Comparison of ENCODE assay signal across 11 cellular contexts in genomic region chr1:44511769-44512168, GRCh38.
A peak's percentile ranks its signal among the peaks of the same experiment; 100 is the strongest.
DNase-seq lines count a peak whose midpoint lies in the region; ATAC-seq lines count a peak whose summit lies in the region.
"Had no signal": no experiment of that assay in that cellular context is flagged by ENCODE, and none has a peak within 500 bp of the region (broad histone marks: within the 10 kb centered on the region; RNA-seq: fewer than 3 reads in every experiment).

No MANE protein-coding gene starts in this region.

- peak; percentile 42 to 49 for DNase-seq in activated T-cell treated with anti-CD3 and anti-CD28 coated beads, Interleukin-2, amount 50 U/mL, for 72 hours
- no peak for DNase-seq in activated T-cell treated with anti-CD3 and anti-CD28 coated beads, Interleukin-2, amount 50 U/mL, for 24 hours
- peak; percentile 41 for DNase-seq in NCI-H2227 (lab: John Stamatoyannopoulos, UW; ENCODE audit: unreplicated experiment)
- peak; percentile 8 for DNase-seq in adipocyte (ENCODE audit: low read depth)
- DNase-seq in stimulated activated naive CD8-positive, alpha-beta T cell treated with anti-CD3 and anti-CD28 coated beads, Interleukin-15, Interleukin-2, amounts not matched to agents 100 U/mL and 50 U/mL, for 24 hours: no peak
- DNase-seq in DMS79 (lab: John Stamatoyannopoulos, UW): no peak
- no peak for DNase-seq in NCI-H345 treated with DMSO at 0.1 percent for 48 hours (lab: John Stamatoyannopoulos, UW; ENCODE audit: unreplicated experiment)
- no peak for DNase-seq in NCI-H1694 treated with DMSO at 0.1 percent for 48 hours (lab: John Stamatoyannopoulos, UW)
- DNase-seq: activated CD8-positive, alpha-beta memory T cell treated with anti-CD3 and anti-CD28 coated beads, Interleukin-2, amount 10 ng/mL, durations not matched to agents 7 days and 5 days; DMS53; NCI-H2029 treated with DMSO at 0.1 percent for 48 hours had no signal

- H3K4me3 ChIP-seq in adipocyte (ENCODE audit: low read length): no peak overlapping the region

- H3K9me3 ChIP-seq in adipocyte (ENCODE audit: control insufficient read depth, low read length): peaks cover 5% of the 10 kb centered on the region

- H3K36me3 ChIP-seq in adipocyte (ENCODE audit: control insufficient read depth, insufficient read depth, low read length, severe bottlenecking): no peaks in the 10 kb centered on the region

- peaks cover 24% of the 10 kb centered on the region for H3K4me1 Mint-ChIP-seq in activated T-cell treated with anti-CD3 and anti-CD28 coated beads, Interleukin-2, amount 50 U/mL, for 72 hours (ENCODE audit: low read depth)
- peaks cover 11% of the 10 kb centered on the region for H3K4me1 Mint-ChIP-seq in activated T-cell treated with anti-CD3 and anti-CD28 coated beads, Interleukin-2, amount 50 U/mL, for 24 hours (ENCODE audit: low read depth)

- H3K27ac Mint-ChIP-seq in activated T-cell treated with anti-CD3 and anti-CD28 coated beads, Interleukin-2, amount 50 U/mL, for 72 hours: peak overlapping the region; percentile 87
- no peak overlapping the region for H3K27ac Mint-ChIP-seq in activated T-cell treated with anti-CD3 and anti-CD28 coated beads, Interleukin-2, amount 50 U/mL, for 24 hours
- H3K27ac Mint-ChIP-seq: activated CD8-positive, alpha-beta memory T cell treated with anti-CD3 and anti-CD28 coated beads, Interleukin-2, amount 10 ng/mL, durations not matched to agents 7 days and 5 days had no signal

- peaks cover 92% of the 10 kb centered on the region for H3K27me3 ChIP-seq in adipocyte (replicated peaks; ENCODE audit: control insufficient read depth, insufficient read depth, low read length)

- H3K36me3 Mint-ChIP-seq in activated T-cell treated with anti-CD3 and anti-CD28 coated beads, Interleukin-2, amount 50 U/mL, for 72 hours (ENCODE audit: insufficient read depth in 2 of 2): no peaks in the 10 kb centered on the region
- no peaks in the 10 kb centered on the region for H3K36me3 Mint-ChIP-seq in activated T-cell treated with anti-CD3 and anti-CD28 coated beads, Interleukin-2, amount 50 U/mL, for 24 hours (ENCODE audit: low read depth)
- H3K36me3 Mint-ChIP-seq: activated CD8-positive, alpha-beta memory T cell treated with anti-CD3 and anti-CD28 coated beads, Interleukin-2, amount 10 ng/mL, durations not matched to agents 7 days and 5 days had no signal

- H3K9me3 Mint-ChIP-seq in activated T-cell treated with anti-CD3 and anti-CD28 coated beads, Interleukin-2, amount 50 U/mL, for 72 hours: no peaks in the 10 kb centered on the region
- H3K9me3 Mint-ChIP-seq in activated T-cell treated with anti-CD3 and anti-CD28 coated beads, Interleukin-2, amount 50 U/mL, for 24 hours: no peaks in the 10 kb centered on the region

- no peak overlapping the region for H3K9ac ChIP-seq in adipocyte (ENCODE audit: low read length)

- ATAC-seq in activated T-cell treated with anti-CD3 and anti-CD28 coated beads, Interleukin-2, amount 50 U/mL, for 72 hours (replicated peaks in 1 of 2): peak; percentile 89
- ATAC-seq in stimulated activated naive CD8-positive, alpha-beta T cell treated with anti-CD3 and anti-CD28 coated beads, Interleukin-15, Interleukin-2, amounts not matched to agents 100 U/mL and 50 U/mL, for 24 hours: peak; percentile 40
- ATAC-seq: activated CD8-positive, alpha-beta memory T cell treated with anti-CD3 and anti-CD28 coated beads, Interleukin-2, amount 10 ng/mL, durations not matched to agents 7 days and 5 days had no signal

- no peaks in the 10 kb centered on the region for H3K4me1 ChIP-seq in adipocyte (ENCODE audit: control insufficient read depth, insufficient read depth, low read length)

- H3K4me3 Mint-ChIP-seq in activated T-cell treated with anti-CD3 and anti-CD28 coated beads, Interleukin-2, amount 50 U/mL, for 72 hours: peak overlapping the region; percentile 27 to 31
- H3K4me3 Mint-ChIP-seq in activated T-cell treated with anti-CD3 and anti-CD28 coated beads, Interleukin-2, amount 50 U/mL, for 24 hours: no peak overlapping the region
- H3K4me3 Mint-ChIP-seq: activated CD8-positive, alpha-beta memory T cell treated with anti-CD3 and anti-CD28 coated beads, Interleukin-2, amount 10 ng/mL, durations not matched to agents 7 days and 5 days had no signal

- peaks cover 35% of the 10 kb centered on the region for H3K27me3 Mint-ChIP-seq in activated T-cell treated with anti-CD3 and anti-CD28 coated beads, Interleukin-2, amount 50 U/mL, for 72 hours (ENCODE audit: low read depth)
- H3K27me3 Mint-ChIP-seq in activated T-cell treated with anti-CD3 and anti-CD28 coated beads, Interleukin-2, amount 50 U/mL, for 24 hours: peaks cover 40% of the 10 kb centered on the region

Comparison
In these comparisons a context has a peak if more than half of its experiments do, and no peak if none do; other contexts are left out.
1. DNase-seq: peak in activated T-cell treated with anti-CD3 and anti-CD28 coated beads, Interleukin-2, amount 50 U/mL, for 72 hours (2 of 2), NCI-H2227 (single experiment) and adipocyte (single experiment); none in activated T-cell treated with anti-CD3 and anti-CD28 coated beads, Interleukin-2, amount 50 U/mL, for 24 hours (single experiment), stimulated activated naive CD8-positive, alpha-beta T cell treated with anti-CD3 and anti-CD28 coated beads, Interleukin-15, Interleukin-2, amounts not matched to agents 100 U/mL and 50 U/mL, for 24 hours (single experiment), DMS79 (single experiment), NCI-H345 treated with DMSO at 0.1 percent for 48 hours (single experiment) and NCI-H1694 treated with DMSO at 0.1 percent for 48 hours (single experiment).